ENCODE assay signal across 22 cellular contexts in genomic region chr19:54949412-54949811, GRCh38. TPM values are rescaled to one million over a fixed set of nuclear protein-coding genes. Genes with fewer than 3 reads are reported as not detected.
A peak's percentile ranks its signal among the peaks of the same experiment; 100 is the strongest.
DNase-seq lines count a peak whose midpoint lies in the region; ATAC-seq, FAIRE-seq and TF ChIP-seq lines count a peak whose summit lies in the region.
"Had no signal": no experiment of that assay in that cellular context is flagged by ENCODE, and none has a peak within 500 bp of the region (broad histone marks: within the 10 kb centered on the region; RNA-seq: fewer than 3 reads in every experiment).

No MANE protein-coding gene starts in this region.

- H3K27me3 ChIP-seq in trophoblast cell (ENCODE audit: insufficient read depth, low read length) = no peaks in the 10 kb centered on the region
- no peaks in the 10 kb centered on the region for H3K27me3 ChIP-seq in mesenchymal stem cell (ENCODE audit: control insufficient read depth in 1 of 2, insufficient read depth in 1 of 2, low read length in 2 of 2)
- no peaks in the 10 kb centered on the region; the same call in none of the 2 replicates for H3K27me3 ChIP-seq in BE2C
- H3K27me3 ChIP-seq: BLaER1 had no signal

- no peak overlapping the region for H3K23ac ChIP-seq in trophoblast cell (ENCODE audit: low read length)
- no peak overlapping the region for H3K23ac ChIP-seq in mesenchymal stem cell (ENCODE audit: low read length in 2 of 2)

- BruUV-seq in OCI-LY7 (replicated peaks; lab: Mats Ljungman, UMichigan) = no TSS peak

- H3K27ac ChIP-seq in OCI-LY7 (ENCODE audit: low read depth, low read length, poor library complexity, severe bottlenecking) = no peak overlapping the region
- H3K27ac ChIP-seq in trophoblast cell (ENCODE audit: low read depth, low read length) = peak overlapping the region; percentile 54
- H3K27ac ChIP-seq in mesenchymal stem cell (ENCODE audit: low read length, poor library complexity, severe bottlenecking) = no peak overlapping the region
- H3K27ac ChIP-seq: 22Rv1, BLaER1 had no signal

- H3K4me3 ChIP-seq in OCI-LY7 (ENCODE audit: low read depth, low read length, poor library complexity, severe bottlenecking) (no peak overlapping the region), trophoblast cell (ENCODE audit: low read depth, low read length) (no peak overlapping the region), mesenchymal stem cell (ENCODE audit: insufficient read depth in 1 of 2, low read depth in 1 of 2, low read length in 2 of 2) (no peak overlapping the region), BE2C (ENCODE audit: low read depth, low read length) (no peak overlapping the region)
- H3K4me3 ChIP-seq: BLaER1, GM23338 had no signal

- CTCF ChIA-PET in activated CD4-positive, alpha-beta T cell treated with anti-CD3 and anti-CD28 coated beads for 36 hours (lab: Charles Lee) = interaction anchor here (0.6 kb wide), 1 partner anchor 31 kb away, joined by 4 read pairs; no protein-coding TSS in a partner anchor
- CTCF ChIA-PET in OCI-LY7 (lab: Charles Lee; ENCODE audit: unreplicated experiment) = no interaction called here

- H4K12ac ChIP-seq in trophoblast cell (ENCODE audit: low read depth, low read length) = no peak overlapping the region

- H3K4me2 ChIP-seq in OCI-LY7 (ENCODE audit: low read length) = peak overlapping the region; percentile 35
- H3K4me2 ChIP-seq in trophoblast cell (ENCODE audit: low read length) = no peak overlapping the region
- no peak overlapping the region for H3K4me2 ChIP-seq in mesenchymal stem cell (ENCODE audit: low read length, poor library complexity, severe bottlenecking)
- H3K4me2 ChIP-seq: BLaER1 had no signal

- TF ChIP-seq CTCF in OCI-LY7 (conservative IDR thresholded peaks at IDR 0.05; ENCODE audit: low read length) = no peak
- TF ChIP-seq CTCF in BE2C (IDR thresholded peaks at IDR 0.05; ENCODE audit: low read depth, low read length) = no peak

- H3K9me3 ChIP-seq in OCI-LY7 (ENCODE audit: low read length) = no peaks in the 10 kb centered on the region
- no peaks in the 10 kb centered on the region for H3K9me3 ChIP-seq in trophoblast cell (ENCODE audit: insufficient read depth, low read depth, low read length)
- H3K9me3 ChIP-seq in mesenchymal stem cell (ENCODE audit: control insufficient read depth, low read length) = no peaks in the 10 kb centered on the region
- no peaks in the 10 kb centered on the region for H3K9me3 ChIP-seq in BE2C
- H3K9me3 ChIP-seq: BLaER1 had no signal

- H2BK5ac ChIP-seq in trophoblast cell (ENCODE audit: low read depth, low read length, poor library complexity) = peak overlapping the region; percentile 80
- H2BK5ac ChIP-seq in mesenchymal stem cell (ENCODE audit: low read depth, low read length, poor library complexity, severe bottlenecking) = no peak overlapping the region

- no peaks in the 10 kb centered on the region for H3K9me2 ChIP-seq in OCI-LY7 (ENCODE audit: insufficient read depth, low read length)

- no peaks in the 10 kb centered on the region for H4K20me1 ChIP-seq in OCI-LY7 (ENCODE audit: insufficient read depth, low read length)
- H4K20me1 ChIP-seq: BLaER1 had no signal

- H2BK12ac ChIP-seq in trophoblast cell (ENCODE audit: low read length) = peak overlapping the region; percentile 92
- no peak overlapping the region for H2BK12ac ChIP-seq in mesenchymal stem cell (ENCODE audit: low read length in 2 of 2)

- H3K4me1 ChIP-seq in OCI-LY7 (ENCODE audit: insufficient read depth, low read length, poor library complexity, severe bottlenecking) (peaks cover 32% of the 10 kb centered on the region), trophoblast cell (ENCODE audit: control insufficient read depth in 1 of 2, insufficient read depth in 2 of 2, low read length in 2 of 2) (peaks cover 5 to 7% of the 10 kb centered on the region in 2 experiments), mesenchymal stem cell (ENCODE audit: control insufficient read depth, insufficient read depth, low read depth, low read length) (no peaks in the 10 kb centered on the region), BE2C (no peaks in the 10 kb centered on the region)

- DNase-seq in activated CD4-positive, alpha-beta T cell treated with anti-CD3 and anti-CD28 coated beads for 36 hours = peak; percentile 10
- DNase-seq in activated CD4-positive, alpha-beta T cell treated with anti-CD3 and anti-CD28 coated beads, Interleukin-2, amount 10 ng/mL, durations not matched to agents 24 days and 14 days = no peak
- DNase-seq in GM18507 (ENCODE audit: extremely low spot score, insufficient read length, low read depth) (no peak), OCI-LY7 (ENCODE audit: low spot score) (no peak), trophoblast cell (no peak), mesenchymal stem cell (no peak), BE2C (no peak)
- DNase-seq: DMS 273 treated with DMSO at 0.1 percent for 48 hours, GF-D8, NCI-H1105, NCI-H1694 treated with DMSO at 0.1 percent for 48 hours, NCI-H2107, NCI-H2227 treated with DMSO at 0.1 percent for 48 hours, NCI-H524, SHP77 treated with DMSO at 0.1 percent for 48 hours had no signal

- H3K27me3 Mint-ChIP-seq in activated CD4-positive, alpha-beta T cell treated with anti-CD3 and anti-CD28 coated beads for 36 hours = peaks cover 2% of the 10 kb centered on the region
- peaks cover 3% of the 10 kb centered on the region for H3K27me3 Mint-ChIP-seq in activated CD4-positive, alpha-beta T cell treated with anti-CD3 and anti-CD28 coated beads, Interleukin-2, amount 10 ng/mL, durations not matched to agents 24 days and 14 days

- H3K36me3 ChIP-seq in OCI-LY7 (ENCODE audit: insufficient read depth, low read length) (no peaks in the 10 kb centered on the region), trophoblast cell (ENCODE audit: control insufficient read depth in 1 of 2, insufficient read depth in 2 of 2, low read length in 2 of 2) (no peaks in the 10 kb centered on the region), mesenchymal stem cell (ENCODE audit: control insufficient read depth in 1 of 2, insufficient read depth in 2 of 2, low read depth in 1 of 2, low read length in 2 of 2) (no peaks in the 10 kb centered on the region), BE2C (no peaks in the 10 kb centered on the region)
- H3K36me3 ChIP-seq: BLaER1 had no signal

- H3K36me3 Mint-ChIP-seq in activated CD4-positive, alpha-beta T cell treated with anti-CD3 and anti-CD28 coated beads for 36 hours (ENCODE audit: low read depth) = no peaks in the 10 kb centered on the region
- H3K36me3 Mint-ChIP-seq in activated CD4-positive, alpha-beta T cell treated with anti-CD3 and anti-CD28 coated beads, Interleukin-2, amount 10 ng/mL, durations not matched to agents 24 days and 14 days (ENCODE audit: low read depth) = no peaks in the 10 kb centered on the region

- POLR2A ChIA-PET in activated CD4-positive, alpha-beta T cell treated with anti-CD3 and anti-CD28 coated beads for 36 hours (lab: Charles Lee) = no interaction called here
- POLR2A ChIA-PET in OCI-LY7 (lab: Charles Lee) = no interaction called here

- H3K14ac ChIP-seq in trophoblast cell (ENCODE audit: low read length) (peak overlapping the region; percentile 66), mesenchymal stem cell (ENCODE audit: low read length in 2 of 2) (no peak overlapping the region)

- H2BK15ac ChIP-seq in mesenchymal stem cell (ENCODE audit: low read depth, poor library complexity, severe bottlenecking) = no peak overlapping the region

- H3K4me1 Mint-ChIP-seq in activated CD4-positive, alpha-beta T cell treated with anti-CD3 and anti-CD28 coated beads for 36 hours = no peaks in the 10 kb centered on the region
- H3K4me1 Mint-ChIP-seq in activated CD4-positive, alpha-beta T cell treated with anti-CD3 and anti-CD28 coated beads, Interleukin-2, amount 10 ng/mL, durations not matched to agents 24 days and 14 days = no peaks in the 10 kb centered on the region

- H2AFZ ChIP-seq in OCI-LY7 (ENCODE audit: low read length) (no peak overlapping the region), trophoblast cell (ENCODE audit: insufficient read depth, low read length, poor library complexity) (no peak overlapping the region), mesenchymal stem cell (ENCODE audit: low read depth, low read length) (no peak overlapping the region)

- H3K79me2 ChIP-seq in OCI-LY7 (ENCODE audit: insufficient read depth, low read depth, low read length) (no peaks in the 10 kb centered on the region), trophoblast cell (ENCODE audit: control insufficient read depth, insufficient read depth, low read length, poor library complexity) (no peaks in the 10 kb centered on the region)

- no peak overlapping the region for H3K9ac ChIP-seq in trophoblast cell (ENCODE audit: low read length)
- H3K9ac ChIP-seq in mesenchymal stem cell (ENCODE audit: low read length) = no peak overlapping the region
- H3K9ac ChIP-seq: BLaER1 had no signal

- H3K18ac ChIP-seq in trophoblast cell (ENCODE audit: low read length) (no peak overlapping the region), mesenchymal stem cell (ENCODE audit: low read depth in 1 of 2, low read length in 2 of 2) (no peak overlapping the region)

- H2AK5ac ChIP-seq in trophoblast cell (ENCODE audit: low read length) (no peak overlapping the region), mesenchymal stem cell (ENCODE audit: low read length, severe bottlenecking) (no peak overlapping the region)

- H4K91ac ChIP-seq in trophoblast cell (ENCODE audit: low read depth, low read length) (peak overlapping the region; percentile 93), mesenchymal stem cell (ENCODE audit: low read length) (no peak overlapping the region)

- peak; percentile 45 for FAIRE-seq in GM18507 (lab: Jason Lieb, UNC)

- H2BK120ac ChIP-seq in trophoblast cell (ENCODE audit: insufficient read depth, low read length, poor library complexity) = peak overlapping the region; percentile 81
- no peak overlapping the region for H2BK120ac ChIP-seq in mesenchymal stem cell (ENCODE audit: low read depth, low read length)

- WGBS in trophoblast cell (ENCODE audit: extremely low coverage, insufficient coverage, insufficient read length) = no CpG with 5 or more reads among the region's 2 CpGs
- WGBS in mesenchymal stem cell = 69% methylated on average over 2 of the region's 2 CpGs

- ATAC-seq in activated CD4-positive, alpha-beta T cell treated with anti-CD3 and anti-CD28 coated beads for 36 hours = peak; percentile 51
- ATAC-seq in HG03378 (IDR thresholded peaks at IDR 0.05; ENCODE audit: unreplicated experiment) = no peak
- ATAC-seq: GM23338, SK-N-SH treated with all-trans-retinoic acid at 6 μM for 48 hours had no signal

- H3K4ac ChIP-seq in trophoblast cell (ENCODE audit: low read depth, low read length) = no peak overlapping the region
- H3K4ac ChIP-seq in mesenchymal stem cell (ENCODE audit: low read depth in 1 of 2, low read length in 2 of 2) = no peak overlapping the region

- H3K4me3 Mint-ChIP-seq in activated CD4-positive, alpha-beta T cell treated with anti-CD3 and anti-CD28 coated beads for 36 hours = no peak overlapping the region
- no peak overlapping the region for H3K4me3 Mint-ChIP-seq in activated CD4-positive, alpha-beta T cell treated with anti-CD3 and anti-CD28 coated beads, Interleukin-2, amount 10 ng/mL, durations not matched to agents 24 days and 14 days
- H3K4me3 Mint-ChIP-seq: GM23338 had no signal

- no peak overlapping the region for H3K27ac Mint-ChIP-seq in activated CD4-positive, alpha-beta T cell treated with anti-CD3 and anti-CD28 coated beads for 36 hours
- no peak overlapping the region for H3K27ac Mint-ChIP-seq in activated CD4-positive, alpha-beta T cell treated with anti-CD3 and anti-CD28 coated beads, Interleukin-2, amount 10 ng/mL, durations not matched to agents 24 days and 14 days
- H3K27ac Mint-ChIP-seq: GM23338 had no signal

- H3K79me1 ChIP-seq in trophoblast cell (ENCODE audit: low read length) = peaks cover 42% of the 10 kb centered on the region
- no peaks in the 10 kb centered on the region for H3K79me1 ChIP-seq in mesenchymal stem cell (replicated peaks; ENCODE audit: low read length, poor library complexity, severe bottlenecking)

- H3K9me3 Mint-ChIP-seq in activated CD4-positive, alpha-beta T cell treated with anti-CD3 and anti-CD28 coated beads for 36 hours (ENCODE audit: low read depth) = no peaks in the 10 kb centered on the region
- no peaks in the 10 kb centered on the region for H3K9me3 Mint-ChIP-seq in activated CD4-positive, alpha-beta T cell treated with anti-CD3 and anti-CD28 coated beads, Interleukin-2, amount 10 ng/mL, durations not matched to agents 24 days and 14 days

- H4K8ac ChIP-seq in trophoblast cell (ENCODE audit: low read depth, low read length) (peak overlapping the region; percentile 1), mesenchymal stem cell (ENCODE audit: low read length) (no peak overlapping the region)

- intact Hi-C loops in activated CD4-positive, alpha-beta T cell treated with anti-CD3 and anti-CD28 coated beads for 36 hours (cut with DNase I, micrococcal nuclease) = no loop called here
- intact Hi-C loops in activated CD4-positive, alpha-beta T cell treated with anti-CD3 and anti-CD28 coated beads, Interleukin-2, amount 10 ng/mL, durations not matched to agents 24 days and 14 days (cut with micrococcal nuclease) = no loop called here
- intact Hi-C loops in OCI-LY7 (cut with micrococcal nuclease; ENCODE audit: unreplicated experiment) = no loop called here

RNA-seq across cellular contexts. Expression of gene NLRP7, which starts 2.1 kb away (rescaled TPM):
- not detected for total RNA-seq in activated CD4-positive, alpha-beta T cell treated with anti-CD3 and anti-CD28 coated beads for 36 hours
- not detected in 2 replicates for total RNA-seq in activated CD4-positive, alpha-beta T cell treated with anti-CD3 and anti-CD28 coated beads, Interleukin-2, amount 10 ng/mL, durations not matched to agents 24 days and 14 days
- 0.41 and 0.69 TPM in 2 replicates for total RNA-seq in OCI-LY7 (2014; rRNA removed; shearing (Covaris generic))
- total RNA-seq in OCI-LY7 (2022) = 5.6 and 8.8 TPM in 2 replicates
- 29.3 and 33.1 TPM in 2 replicates for polyA plus RNA-seq in trophoblast cell (2013)
- polyA plus RNA-seq in mesenchymal stem cell (2013, experiment 1 of 2) = not detected
- not detected for polyA plus RNA-seq in mesenchymal stem cell (2013, experiment 2 of 2)
- polyA plus RNA-seq in BE2C (2012; ENCODE audit: insufficient read depth, insufficient read length, low read depth) = not detected
- total RNA-seq: Daoy, MCF 10A had no signal

RNA-seq across cellular contexts. Expression of gene NLRP2, which starts 16.8 kb away (rescaled TPM):
- 1 to 10 TPM; 7.1 to 8.8 TPM for total RNA-seq in activated CD4-positive, alpha-beta T cell treated with anti-CD3 and anti-CD28 coated beads for 36 hours
- total RNA-seq in activated CD4-positive, alpha-beta T cell treated with anti-CD3 and anti-CD28 coated beads, Interleukin-2, amount 10 ng/mL, durations not matched to agents 24 days and 14 days = 14.2 and 17.9 TPM in 2 replicates
- total RNA-seq in OCI-LY7 (2014; rRNA removed; shearing (Covaris generic)) = not detected in 2 replicates
- not detected in 2 replicates for total RNA-seq in OCI-LY7 (2022)
- polyA plus RNA-seq in trophoblast cell (2013) = 3.4 and 3.7 TPM in 2 replicates
- not detected for polyA plus RNA-seq in mesenchymal stem cell (2013, experiment 1 of 2)
- not detected for polyA plus RNA-seq in mesenchymal stem cell (2013, experiment 2 of 2)
- not detected for polyA plus RNA-seq in BE2C (2012; ENCODE audit: insufficient read depth, insufficient read length, low read depth)
- total RNA-seq: MCF 10A had no signal

RNA-seq across cellular contexts. Expression of gene NCR1, which starts 43.5 kb away (rescaled TPM):
- total RNA-seq in activated CD4-positive, alpha-beta T cell treated with anti-CD3 and anti-CD28 coated beads for 36 hours = not detected
- not detected in 2 replicates for total RNA-seq in activated CD4-positive, alpha-beta T cell treated with anti-CD3 and anti-CD28 coated beads, Interleukin-2, amount 10 ng/mL, durations not matched to agents 24 days and 14 days
- not detected in 2 replicates for total RNA-seq in OCI-LY7 (2014; rRNA removed; shearing (Covaris generic))
- total RNA-seq in OCI-LY7 (2022) = not detected in 2 replicates
- 0.64 and 0.69 TPM in 2 replicates for polyA plus RNA-seq in trophoblast cell (2013)
- polyA plus RNA-seq in mesenchymal stem cell (2013, experiment 1 of 2) = not detected
- not detected for polyA plus RNA-seq in mesenchymal stem cell (2013, experiment 2 of 2)
- polyA plus RNA-seq in BE2C (2012; ENCODE audit: insufficient read depth, insufficient read length, low read depth) = not detected
- total RNA-seq: MCF 10A had no signal

Comparison
In these comparisons a context has a peak if more than half of its experiments do, and no peak if none do; other contexts are left out.
1. RNA of gene NLRP2, which starts 16.8 kb away (total RNA-seq): 14.2 to 17.9 TPM in activated CD4-positive, alpha-beta T cell treated with anti-CD3 and anti-CD28 coated beads, Interleukin-2, amount 10 ng/mL, durations not matched to agents 24 days and 14 days and 7.1 to 8.8 TPM in activated CD4-positive, alpha-beta T cell treated with anti-CD3 and anti-CD28 coated beads for 36 hours; not detected in OCI-LY7; every median in the first group is over 4 times any median in the second.